Comparison of ENCODE assay signal across 1 cellular context in the genomic region with DNA sequence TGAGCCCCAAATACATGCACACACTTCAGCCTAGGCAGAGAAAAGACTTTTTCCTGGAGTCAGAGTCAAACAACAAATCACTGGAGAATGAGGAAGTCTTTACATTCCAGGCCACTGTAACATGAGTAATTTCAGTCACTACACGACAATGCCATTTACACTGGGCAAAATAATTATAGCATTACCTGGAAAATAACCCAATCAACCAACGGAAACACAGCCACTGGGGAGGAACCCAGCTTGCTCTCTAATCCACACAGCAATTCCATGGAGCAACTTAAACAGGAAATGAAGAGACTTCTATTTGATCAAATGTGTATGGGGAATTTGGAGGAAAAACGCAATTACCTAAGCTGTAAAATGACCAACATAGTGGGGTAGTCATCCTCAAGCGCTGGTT.
TF ChIP-seq lines count a peak whose summit lies in the region.

No MANE protein-coding gene starts in this region.

TF ChIP-seq in HCT116, 20 proteins besides CTCF, POLR2A, EP300 and RAD21 (continued from another document):
- peak; percentile 20; the same call in 1 of the 2 replicates for TF ChIP-seq CEBPB (IDR thresholded peaks at IDR 0.05; ENCODE audit: low read depth)
